ENCODE assay signal across 8 cellular contexts in the genomic region with DNA sequence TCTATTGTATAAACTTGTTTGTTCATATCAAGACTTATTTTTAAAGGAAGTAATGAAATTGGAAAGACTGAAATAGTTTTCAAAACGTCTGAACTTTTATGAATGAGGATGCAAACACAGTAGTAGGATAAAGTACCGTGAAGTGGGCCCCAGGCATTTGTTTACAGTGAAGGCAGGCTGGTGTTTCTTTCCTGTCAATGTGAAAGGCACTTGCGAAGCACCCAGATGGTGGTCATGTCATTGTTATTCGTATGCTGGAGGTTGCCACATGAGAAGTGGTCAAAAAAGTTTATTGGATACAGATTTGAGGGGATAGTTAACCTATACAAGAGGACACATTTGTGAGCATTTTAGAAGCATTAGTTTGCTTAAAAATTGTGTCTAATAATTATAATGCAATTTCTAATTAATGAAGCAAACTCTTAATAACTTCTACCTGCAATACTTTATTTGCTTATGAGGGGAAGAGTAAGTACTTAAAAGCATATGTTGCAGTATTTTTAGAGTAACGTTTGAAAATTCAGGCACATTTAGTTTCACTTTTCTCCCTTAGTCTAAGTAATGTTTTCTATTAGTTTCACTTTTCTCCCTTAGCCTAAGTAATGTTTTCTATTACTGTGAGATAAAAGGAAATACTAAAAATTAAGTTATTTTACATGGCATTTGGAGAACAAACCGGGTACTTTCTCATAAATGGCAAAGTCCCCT.
DNase-seq lines count a peak whose midpoint lies in the region; ATAC-seq and TF ChIP-seq lines count a peak whose summit lies in the region.

No MANE protein-coding gene starts in this region.

- H3K4me1 ChIP-seq in muscle layer of colon (ENCODE audit: insufficient read depth, low read length), result peaks cover 35% of the 10 kb centered on the region

- no peak for ATAC-seq in GM21390 (IDR thresholded peaks at IDR 0.05; ENCODE audit: unreplicated experiment)

- peak overlapping the region; percentile 0 for H3K9ac ChIP-seq in muscle layer of colon (ENCODE audit: low read length)

- peaks cover 2% of the 10 kb centered on the region; the same call in 1 of the 2 replicates for H3K36me3 ChIP-seq in BJ (ENCODE audit: control insufficient read depth, insufficient read depth, low read length)
- H3K36me3 ChIP-seq in muscle layer of colon (ENCODE audit: insufficient read depth, low read length), result no peaks in the 10 kb centered on the region

- POLR2A ChIA-PET in BJ (lab: Charles Lee), result no interaction called here

- H3K9me3 ChIP-seq in muscle layer of colon (ENCODE audit: low read length), result no peaks in the 10 kb centered on the region

- TF ChIP-seq CTCF in BJ (IDR thresholded peaks at IDR 0.05; ENCODE audit: insufficient read depth, low read depth, low read length), result no peak
- TF ChIP-seq CTCF in HFF-Myc (IDR thresholded peaks at IDR 0.05; ENCODE audit: low read depth, low read length, missing control alignments), result no peak
- TF ChIP-seq CTCF in astrocyte of the spinal cord (IDR thresholded peaks at IDR 0.05; ENCODE audit: low read depth, low read length), result no peak

- H3K27me3 ChIP-seq in BJ (ENCODE audit: control insufficient read depth, insufficient read depth, low read length) (no peaks in the 10 kb centered on the region), muscle layer of colon (ENCODE audit: control insufficient read depth in 1 of 2, insufficient read depth in 2 of 2, low read length in 2 of 2) (no peaks in the 10 kb centered on the region)

- H3K27ac ChIP-seq in muscle layer of colon (ENCODE audit: low read depth, low read length), result peak overlapping the region; percentile 35

- in situ Hi-C loops in astrocyte of the spinal cord (cut with HindIII; ENCODE audit: low sequenced_read_pairs), result no loop called here

- DNase-seq in BJ (ENCODE audit: low read depth), result no peak
- DNase-seq in HFF-Myc (ENCODE audit: extremely low read depth, low read depth), result no peak
- peak; percentile 65 for DNase-seq in astrocyte of the spinal cord (ENCODE audit: low read depth, low spot score)
- DNase-seq in SKM-1 treated with dmso at 0.1 percent for 144 hours (lab: John Stamatoyannopoulos, UW; ENCODE audit: unreplicated experiment), result no peak
- no peak for DNase-seq in GM19238 (ENCODE audit: insufficient read length, low spot score)
- no peak for DNase-seq in NCI-H345 (lab: John Stamatoyannopoulos, UW)

- CTCF ChIA-PET in BJ (lab: Yijun Ruan, JAX), result no interaction called here

- H3K4me3 ChIP-seq in BJ (ENCODE audit: low read depth, low read length) (peak overlapping the region; percentile 6; the same call in 1 of the 2 replicates), HFF-Myc (replicated peaks; ENCODE audit: low read depth, low read length) (peak overlapping the region; percentile 17), astrocyte of the spinal cord (ENCODE audit: low read depth, low read length) (peak overlapping the region; percentile 8), muscle layer of colon (ENCODE audit: low read depth in 1 of 2, low read length in 2 of 2) (peak overlapping the region in 1 of 2 donors; percentile 47)
